Comparison of ENCODE assay signal across 17 cellular contexts in genomic region chr4:109235683-109236082, GRCh38.
DNase-seq lines count a peak whose midpoint lies in the region; ATAC-seq and TF ChIP-seq lines count a peak whose summit lies in the region.
"Had no signal": no experiment of that assay in that cellular context is flagged by ENCODE, and none has a peak within 500 bp of the region (broad histone marks: within the 10 kb centered on the region; RNA-seq: fewer than 3 reads in every experiment).

No MANE protein-coding gene starts in this region.

- intact Hi-C loops in psoas muscle (cut with DNase I) = no loop called here

- H2AFZ ChIP-seq in MM.1S (ENCODE audit: low read length) = no peak overlapping the region

- H3K4me2 ChIP-seq in MM.1S (ENCODE audit: low read depth, low read length) = no peak overlapping the region
- H3K4me2 ChIP-seq: A549; BLaER1 treated with 17β-estradiol and CSF1 and Interleukin-3, amounts not matched to agents 10 nM and 100 nM had no signal

- H3K27me3 Mint-ChIP-seq in progenitor cell of endocrine pancreas = no peaks in the 10 kb centered on the region
- H3K27me3 Mint-ChIP-seq: CD4-positive, alpha-beta T cell had no signal

- peak; percentile 8 for DNase-seq in MM.1S
- DNase-seq in psoas muscle = no peak
- no peak for DNase-seq in NCI-H345 treated with DMSO at 0.1 percent for 48 hours (lab: John Stamatoyannopoulos, UW; ENCODE audit: unreplicated experiment)
- DNase-seq in progenitor cell of endocrine pancreas (ENCODE audit: low spot score, unreplicated experiment) = no peak
- DNase-seq: AML-193; Caco-2; Calu3; CD4-positive, alpha-beta T cell; CD8-positive, alpha-beta T cell; DMS79 treated with DMSO at 0.1 percent for 48 hours; GF-D8 had no signal

- H3F3A ChIP-seq in MM.1S (ENCODE audit: insufficient read depth, low read length) = no peaks in the 10 kb centered on the region

- H3K4me3 Mint-ChIP-seq in progenitor cell of endocrine pancreas (ENCODE audit: low read depth) = no peak overlapping the region
- H3K4me3 Mint-ChIP-seq: B cell; CD4-positive, alpha-beta T cell; CD8-positive, alpha-beta T cell had no signal

- H3K9me3 ChIP-seq in MM.1S (replicated peaks; ENCODE audit: insufficient read depth, low read length) (no peaks in the 10 kb centered on the region), psoas muscle (peaks cover 4% of the 10 kb centered on the region), skeletal muscle tissue (ENCODE audit: control insufficient read depth in 3 of 3, low read length in 3 of 3) (no peaks in the 10 kb centered on the region)
- H3K9me3 ChIP-seq: A549, Caco-2 had no signal

- 26 to 50% (median 44%) methylated on average over 1 of the region's 1 CpG for WGBS in psoas muscle, 3 donors

- no peaks in the 10 kb centered on the region for H3K27me3 ChIP-seq in MM.1S (replicated peaks; ENCODE audit: insufficient read depth, low read length)
- no peaks in the 10 kb centered on the region for H3K27me3 ChIP-seq in psoas muscle (ENCODE audit: insufficient read depth in 3 of 3, low read length in 2 of 3)
- H3K27me3 ChIP-seq in skeletal muscle tissue (ENCODE audit: control insufficient read depth in 3 of 3, insufficient read depth in 3 of 3, low read length in 3 of 3) = no peaks in the 10 kb centered on the region
- H3K27me3 ChIP-seq: BLaER1 treated with 17β-estradiol and CSF1 and Interleukin-3, amounts not matched to agents 10 nM and 100 nM had no signal

- no peak overlapping the region for H3K4me3 ChIP-seq in MM.1S (ENCODE audit: low read length)
- H3K4me3 ChIP-seq in psoas muscle = no peak overlapping the region
- peak overlapping the region in 2 of 3 donors; percentile 12 to 23 for H3K4me3 ChIP-seq in skeletal muscle tissue (ENCODE audit: low read length in 3 of 3)
- H3K4me3 ChIP-seq: A549; BLaER1 treated with 17β-estradiol and CSF1 and Interleukin-3, amounts not matched to agents 10 nM and 100 nM had no signal

- peaks cover 5% of the 10 kb centered on the region for H3K9me3 Mint-ChIP-seq in progenitor cell of endocrine pancreas (ENCODE audit: low read depth)

- peak; percentile 64 to 90 (median 86) for ATAC-seq in psoas muscle
- ATAC-seq: A549; CD8-positive, alpha-beta T cell had no signal

- H3K27ac ChIP-seq in MM.1S (ENCODE audit: low read length) (no peak overlapping the region), psoas muscle (peak overlapping the region; percentile 56), skeletal muscle tissue (ENCODE audit: low read depth, low read length) (peak overlapping the region; percentile 68)
- H3K27ac ChIP-seq: 22Rv1; A549; BLaER1 treated with 17β-estradiol and CSF1 and Interleukin-3, amounts not matched to agents 10 nM and 100 nM; C4-2B had no signal

- H3K4me1 Mint-ChIP-seq in progenitor cell of endocrine pancreas (ENCODE audit: low read depth) = peaks cover 6% of the 10 kb centered on the region
- H3K4me1 Mint-ChIP-seq: B cell had no signal

- H4K20me1 ChIP-seq in MM.1S (ENCODE audit: insufficient read depth, low read length) = no peaks in the 10 kb centered on the region
- H4K20me1 ChIP-seq: BLaER1 treated with 17β-estradiol and CSF1 and Interleukin-3, amounts not matched to agents 10 nM and 100 nM had no signal

- no peaks in the 10 kb centered on the region for H3K36me3 Mint-ChIP-seq in progenitor cell of endocrine pancreas (ENCODE audit: insufficient read depth)
- H3K36me3 Mint-ChIP-seq: CD8-positive, alpha-beta T cell had no signal

- H3K36me3 ChIP-seq in MM.1S (replicated peaks; ENCODE audit: insufficient read depth, low read length) = no peaks in the 10 kb centered on the region
- H3K36me3 ChIP-seq in psoas muscle (ENCODE audit: insufficient read depth in 1 of 2, low read depth in 1 of 2) = no peaks in the 10 kb centered on the region
- H3K36me3 ChIP-seq in skeletal muscle tissue (ENCODE audit: control insufficient read depth in 3 of 3, insufficient read depth in 3 of 3, low read length in 3 of 3) = no peaks in the 10 kb centered on the region
- H3K36me3 ChIP-seq: BLaER1 treated with 17β-estradiol and CSF1 and Interleukin-3, amounts not matched to agents 10 nM and 100 nM had no signal

- H3K4me1 ChIP-seq in MM.1S (ENCODE audit: low read length) (0 out of 2 replicates have a peak, but pooled peaks cover 3% of the 10 kb centered on the region), psoas muscle (peaks cover 30% of the 10 kb centered on the region), skeletal muscle tissue (ENCODE audit: control insufficient read depth in 3 of 3, insufficient read depth in 3 of 3, low read length in 3 of 3) (peaks cover 4 to 5% (median 5%) of the 10 kb centered on the region in 3 donors)
- H3K4me1 ChIP-seq: A549; BLaER1 treated with 17β-estradiol and CSF1 and Interleukin-3, amounts not matched to agents 10 nM and 100 nM; Caco-2 had no signal

- no peak for TF ChIP-seq CTCF in MM.1S (IDR thresholded peaks at IDR 0.05; ENCODE audit: low read length)
- no peak for TF ChIP-seq CTCF in psoas muscle (IDR thresholded peaks at IDR 0.05)
- no peak for TF ChIP-seq CTCF in progenitor cell of endocrine pancreas (IDR thresholded peaks at IDR 0.05; ENCODE audit: unreplicated experiment)

- no peaks in the 10 kb centered on the region for H3K9me2 ChIP-seq in MM.1S (replicated peaks; ENCODE audit: insufficient read depth, low read length)

- no peaks in the 10 kb centered on the region for H3K79me2 ChIP-seq in MM.1S (ENCODE audit: low read length)

- H3K9ac ChIP-seq in MM.1S (ENCODE audit: low read length) (no peak overlapping the region), skeletal muscle tissue (ENCODE audit: low read depth in 1 of 3, low read length in 3 of 3) (no peak overlapping the region)
- H3K9ac ChIP-seq: BLaER1 treated with 17β-estradiol and CSF1 and Interleukin-3, amounts not matched to agents 10 nM and 100 nM had no signal

- no peak overlapping the region for H3K27ac Mint-ChIP-seq in progenitor cell of endocrine pancreas
- H3K27ac Mint-ChIP-seq: B cell; CD4-positive, alpha-beta T cell; CD8-positive, alpha-beta T cell had no signal

Comparison
In these comparisons a context has a peak if more than half of its experiments do, and no peak if none do; other contexts are left out.
1. H3K4me3 ChIP-seq: peak in skeletal muscle tissue (2 of 3); none in MM.1S (single experiment) and psoas muscle (single experiment).